In the genomic region with DNA sequence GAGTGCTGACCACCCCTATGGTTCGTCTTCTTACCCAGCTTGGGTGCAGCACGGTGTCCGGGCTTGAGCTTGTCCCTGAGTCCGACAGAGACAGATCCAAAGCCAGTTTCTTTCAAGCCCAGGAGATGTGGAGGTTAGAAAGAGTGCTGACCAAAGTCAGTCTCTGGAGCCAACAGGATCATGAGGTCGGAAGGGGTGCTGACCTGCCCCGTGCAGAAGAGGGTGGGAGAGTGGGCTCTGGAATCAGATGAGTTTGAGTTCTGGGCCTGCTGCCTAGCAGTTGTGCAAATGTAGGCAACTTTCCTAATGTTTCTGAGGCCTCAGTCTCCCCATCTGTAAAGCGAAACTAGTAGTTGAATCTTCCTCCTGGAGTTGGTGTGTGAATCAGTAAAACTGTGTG, we compare ENCODE assay signal across 18 cellular contexts. TPM values are rescaled to one million over a fixed set of nuclear protein-coding genes. Genes with fewer than 3 reads are reported as not detected.
A peak's percentile ranks its signal among the peaks of the same experiment; 100 is the strongest.
DNase-seq lines count a peak whose midpoint lies in the region; FAIRE-seq and TF ChIP-seq lines count a peak whose summit lies in the region.
"Had no signal": no experiment of that assay in that cellular context is flagged by ENCODE, and none has a peak within 500 bp of the region (broad histone marks: within the 10 kb centered on the region; RNA-seq: fewer than 3 reads in every experiment).

No MANE protein-coding gene starts in this region.

- no peak overlapping the region for H3K27ac ChIP-seq in endodermal cell (ENCODE audit: low read depth, low read length)
- H3K27ac ChIP-seq in esophagus muscularis mucosa (replicated peaks in 1 of 4) = peak overlapping the region; percentile 74 to 84 (median 83)
- peak overlapping the region; percentile 74 to 79 for H3K27ac ChIP-seq in tibial artery
- H3K27ac ChIP-seq: BLaER1 treated with 17β-estradiol and CSF1 and Interleukin-3, amounts not matched to agents 10 nM and 100 nM had no signal

- H3K9me3 ChIP-seq in endodermal cell (ENCODE audit: control insufficient read depth, low read length) = no peaks in the 10 kb centered on the region
- no peaks in the 10 kb centered on the region for H3K9me3 ChIP-seq in esophagus muscularis mucosa
- no peaks in the 10 kb centered on the region for H3K9me3 ChIP-seq in tibial artery
- H3K9me3 ChIP-seq: BLaER1 treated with 17β-estradiol and CSF1 and Interleukin-3, amounts not matched to agents 10 nM and 100 nM had no signal

- H3K36me3 ChIP-seq in endodermal cell (ENCODE audit: control insufficient read depth, insufficient read depth, low read length) = peaks cover 7% of the 10 kb centered on the region
- peaks cover 0 to 15% (median 2%) of the 10 kb centered on the region in 4 donors for H3K36me3 ChIP-seq in esophagus muscularis mucosa
- H3K36me3 ChIP-seq in tibial artery = peaks cover 0 to 13% (median 0%) of the 10 kb centered on the region in 3 donors
- H3K36me3 ChIP-seq: BLaER1 treated with 17β-estradiol and CSF1 and Interleukin-3, amounts not matched to agents 10 nM and 100 nM had no signal

- no peak for TF ChIP-seq CTCF in endodermal cell (conservative IDR thresholded peaks at IDR 0.05)
- TF ChIP-seq CTCF in esophagus muscularis mucosa (IDR thresholded peaks at IDR 0.05) = no peak
- no peak for TF ChIP-seq CTCF in nephron progenitor cell (IDR thresholded peaks at IDR 0.05)
- no peak for TF ChIP-seq CTCF in tibial artery (IDR thresholded peaks at IDR 0.05)
- no peak for TF ChIP-seq CTCF in D721Med (IDR thresholded peaks at IDR 0.05; ENCODE audit: insufficient read depth, missing control alignments)

- no peaks in the 10 kb centered on the region for H3K27me3 Mint-ChIP-seq in endodermal cell (ENCODE audit: insufficient read depth)
- no peaks in the 10 kb centered on the region for H3K27me3 Mint-ChIP-seq in nephron progenitor cell (ENCODE audit: low read depth, poor library complexity)

- TF ChIP-seq EP300 in esophagus muscularis mucosa (IDR thresholded peaks at IDR 0.05) = no peak

- H3K36me3 Mint-ChIP-seq in endodermal cell (ENCODE audit: low read depth) (peaks cover 7% of the 10 kb centered on the region), nephron progenitor cell (ENCODE audit: low read depth) (peaks cover 30% of the 10 kb centered on the region)

- no peaks in the 10 kb centered on the region for H3K4me1 ChIP-seq in endodermal cell (ENCODE audit: control insufficient read depth, insufficient read depth, low read length)
- peaks cover 11 to 73% (median 65%) of the 10 kb centered on the region in 4 donors for H3K4me1 ChIP-seq in esophagus muscularis mucosa
- H3K4me1 ChIP-seq in tibial artery = peaks cover 0 to 83% (median 51%) of the 10 kb centered on the region in 4 donors

- H3K27me3 ChIP-seq in endodermal cell (ENCODE audit: control insufficient read depth, insufficient read depth, low read length, poor library complexity, severe bottlenecking) (no peaks in the 10 kb centered on the region), esophagus muscularis mucosa (no peaks in the 10 kb centered on the region), tibial artery (no peaks in the 10 kb centered on the region)
- H3K27me3 ChIP-seq: BLaER1 treated with 17β-estradiol and CSF1 and Interleukin-3, amounts not matched to agents 10 nM and 100 nM had no signal

- no peak overlapping the region for H3K4me3 ChIP-seq in endodermal cell (ENCODE audit: low read length)
- H3K4me3 ChIP-seq in esophagus muscularis mucosa = no peak overlapping the region
- no peak overlapping the region for H3K4me3 ChIP-seq in tibial artery
- H3K4me3 ChIP-seq: BLaER1 treated with 17β-estradiol and CSF1 and Interleukin-3, amounts not matched to agents 10 nM and 100 nM; GM23338 had no signal

- H3K9ac ChIP-seq in endodermal cell (ENCODE audit: extremely low read depth, low read length, poor library complexity, severe bottlenecking) = no peak overlapping the region
- H3K9ac ChIP-seq: BLaER1 treated with 17β-estradiol and CSF1 and Interleukin-3, amounts not matched to agents 10 nM and 100 nM had no signal

- peaks cover 9% of the 10 kb centered on the region for H3K4me1 Mint-ChIP-seq in endodermal cell
- H3K4me1 Mint-ChIP-seq in nephron progenitor cell = peaks cover 73% of the 10 kb centered on the region
- H3K4me1 Mint-ChIP-seq: B cell had no signal

- TF ChIP-seq POLR2A in esophagus muscularis mucosa (IDR thresholded peaks at IDR 0.05; ENCODE audit: low read depth) = no peak

- DNase-seq in endodermal cell = no peak
- no peak for DNase-seq in esophagus muscularis mucosa (ENCODE audit: extremely low spot score)
- no peak for DNase-seq in nephron progenitor cell
- no peak for DNase-seq in tibial artery
- no peak for DNase-seq in D721Med (ENCODE audit: insufficient read length, low spot score)
- no peak for DNase-seq in NOMO-1 treated with DMSO at 0.1 percent for 48 hours (lab: John Stamatoyannopoulos, UW; ENCODE audit: unreplicated experiment)
- no peak for DNase-seq in MV-4-11 (lab: John Stamatoyannopoulos, UW)
- DNase-seq: CD8-positive, alpha-beta T cell; COR-L47; HCEC 1CT; HFFc6 had no signal

- FAIRE-seq in D721Med (lab: Jason Lieb, UNC) = no peak
- FAIRE-seq: G401.6, GM12891, GM18507, H54 had no signal

- 93 to 98% methylated on average over 5 to 7 of the region's 7 CpGs for WGBS in endodermal cell (ENCODE audit: insufficient coverage in 1 of 2, insufficient read length in 1 of 2), 2 experiments
- 79% methylated on average over 6 of the region's 7 CpGs for WGBS in esophagus muscularis mucosa

- H3K27ac Mint-ChIP-seq in endodermal cell = peak overlapping the region; percentile 62
- peak overlapping the region; percentile 76 for H3K27ac Mint-ChIP-seq in nephron progenitor cell
- H3K27ac Mint-ChIP-seq: B cell; CD8-positive, alpha-beta T cell; GM23338; HFFc6 had no signal

- H3K9me3 Mint-ChIP-seq in endodermal cell (no peaks in the 10 kb centered on the region), nephron progenitor cell (no peaks in the 10 kb centered on the region)
- H3K9me3 Mint-ChIP-seq: CD8-positive, alpha-beta T cell; GM23338; HFFc6 had no signal

- H3K4me3 Mint-ChIP-seq in endodermal cell = no peak overlapping the region
- H3K4me3 Mint-ChIP-seq in nephron progenitor cell = no peak overlapping the region
- H3K4me3 Mint-ChIP-seq: B cell; CD8-positive, alpha-beta T cell; GM23338; HFFc6 had no signal

- intact Hi-C loops in esophagus muscularis mucosa (cut with DNase I) = no loop called here
- intact Hi-C loops in tibial artery (cut with DNase I; ENCODE audit: low total_unique reads) = no loop called here

RNA-seq across cellular contexts. Expression of a gene that starts 24.5 kb away (rescaled TPM):
- total RNA-seq in endodermal cell (1 to 10 TPM; 7.0 to 9.5 TPM), esophagus muscularis mucosa (10 to 100 TPM; 37.1 to 87.8 (median 54.1) TPM)
- polyA plus RNA-seq in endodermal cell (2013, experiment 1 of 2) = 32.4 TPM
- 20.2 TPM for polyA plus RNA-seq in endodermal cell (2013, experiment 2 of 2)
- total RNA-seq: HFFc6 had no signal
